Comparison of ENCODE assay signal across 17 cellular contexts in the genomic region with DNA sequence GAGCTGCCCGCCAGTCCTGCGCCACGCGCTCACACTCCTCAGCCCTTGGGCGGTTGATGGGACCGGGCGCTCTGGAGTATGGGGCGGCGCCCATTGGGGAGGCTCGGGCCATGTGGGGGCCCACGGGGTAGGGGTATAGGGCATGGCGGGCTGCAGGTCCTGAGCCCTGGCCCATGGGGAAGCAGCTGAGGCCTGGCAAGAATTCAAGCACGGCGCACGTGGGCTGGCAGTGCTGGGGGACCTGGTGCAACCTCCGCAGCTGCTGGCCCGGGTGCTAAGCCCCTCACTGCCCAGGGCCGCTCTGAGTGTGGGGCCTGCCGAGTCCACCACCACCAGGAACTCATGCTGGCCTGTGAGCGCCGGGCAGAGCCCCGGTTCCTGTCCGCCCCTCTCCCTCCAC.
"Had no signal": no experiment of that assay in that cellular context is flagged by ENCODE, and none has a peak within 500 bp of the region (broad histone marks: within the 10 kb centered on the region; RNA-seq: fewer than 3 reads in every experiment).

No MANE protein-coding gene starts in this region.

- H3K9me3 ChIP-seq: SK-N-SH had no signal

- H3K9ac ChIP-seq: SK-N-SH had no signal

- DNase-seq: KBM-7, NCI-H1092, NCI-H1105 treated with DMSO at 0.1 percent for 48 hours, NCI-H1417 treated with DMSO at 0.1 percent for 48 hours, NCI-H146, NCI-H1694 treated with DMSO at 0.1 percent for 48 hours, NCI-H1930, NCI-H2081, NCI-H2107, NCI-H2227 treated with DMSO at 0.1 percent for 48 hours, NCI-H524 treated with DMSO at 0.1 percent for 48 hours, NCI-H69, NCI-H774, RPMI8226, SHP77, SK-N-SH, SW 1271 had no signal

- H3K4me2 ChIP-seq: SK-N-SH had no signal
